15 cellular contexts compared by ENCODE assay signal in genomic region chr1:45862008-45862407, GRCh38.
"Had no signal": no experiment of that assay in that cellular context is flagged by ENCODE, and none has a peak within 500 bp of the region (broad histone marks: within the 10 kb centered on the region; RNA-seq: fewer than 3 reads in every experiment).

No MANE protein-coding gene starts in this region.

- H3K27ac Mint-ChIP-seq: activated naive CD4-positive, alpha-beta T cell treated with anti-CD3 and anti-CD28 coated beads, Interleukin-2, amount 50 U/mL, for 24 hours; natural killer cell; stimulated activated memory B cell treated with anti-CD40 and anti-IgM and Interleukin-4, amounts not matched to agents 10 μg/mL and 1 μg/mL and 100 μg/mL, for 72 hours had no signal

- H3K9me3 ChIP-seq: breast epithelium, esophagus muscularis mucosa, heart left ventricle, right atrium auricular region, SJSA1, upper lobe of left lung had no signal

- H3K36me3 ChIP-seq: breast epithelium, esophagus muscularis mucosa, heart left ventricle, right atrium auricular region, SJSA1, upper lobe of left lung had no signal

- H3K4me3 Mint-ChIP-seq: activated naive CD4-positive, alpha-beta T cell treated with anti-CD3 and anti-CD28 coated beads, Interleukin-2, amount 50 U/mL, for 24 hours; natural killer cell; stimulated activated memory B cell treated with anti-CD40 and anti-IgM and Interleukin-4, amounts not matched to agents 10 μg/mL and 1 μg/mL and 100 μg/mL, for 72 hours had no signal

- H3K4me3 ChIP-seq: breast epithelium, esophagus muscularis mucosa, heart left ventricle, right atrium auricular region, SJSA1, skin epidermis, upper lobe of left lung had no signal

- DNase-seq: anterior cingulate cortex, heart left ventricle, islet precursor cell, natural killer cell, posterior cingulate gyrus, T-helper 9 cell, upper lobe of left lung had no signal

- H3K27me3 ChIP-seq: breast epithelium, esophagus muscularis mucosa, heart left ventricle, right atrium auricular region, SJSA1, upper lobe of left lung had no signal

- H3K4me1 ChIP-seq: breast epithelium had no signal

- ATAC-seq: heart left ventricle; left lobe of liver; natural killer cell; stimulated activated memory B cell treated with anti-CD40 and anti-IgM and Interleukin-4, amounts not matched to agents 10 μg/mL and 1 μg/mL and 100 μg/mL, for 72 hours had no signal

- H3K9me3 Mint-ChIP-seq: activated naive CD4-positive, alpha-beta T cell treated with anti-CD3 and anti-CD28 coated beads, Interleukin-2, amount 50 U/mL, for 24 hours; natural killer cell; stimulated activated memory B cell treated with anti-CD40 and anti-IgM and Interleukin-4, amounts not matched to agents 10 μg/mL and 1 μg/mL and 100 μg/mL, for 72 hours had no signal

- H3K27me3 Mint-ChIP-seq: activated naive CD4-positive, alpha-beta T cell treated with anti-CD3 and anti-CD28 coated beads, Interleukin-2, amount 50 U/mL, for 24 hours; stimulated activated memory B cell treated with anti-CD40 and anti-IgM and Interleukin-4, amounts not matched to agents 10 μg/mL and 1 μg/mL and 100 μg/mL, for 72 hours had no signal

- H3K27ac ChIP-seq: breast epithelium, esophagus muscularis mucosa, heart left ventricle, right atrium auricular region, SJSA1, skin epidermis, upper lobe of left lung had no signal

- H3K36me3 Mint-ChIP-seq: natural killer cell had no signal
